Comparison of ENCODE assay signal across 29 cellular contexts in genomic region chr17:22516861-22517636, GRCh38.
"Had no signal": no experiment of that assay in that cellular context is flagged by ENCODE, and none has a peak within 500 bp of the region (broad histone marks: within the 10 kb centered on the region; RNA-seq: fewer than 3 reads in every experiment).

No MANE protein-coding gene starts in this region.

- H3K27ac ChIP-seq: cardiac muscle cell, WERI-Rb-1 had no signal

- DNase-seq: activated CD4-positive, alpha-beta T cell treated with anti-CD3 and anti-CD28 coated beads for 1 hour; activated CD4-positive, alpha-beta T cell treated with anti-CD3 and anti-CD28 coated beads, Interleukin-2, amount 10 ng/mL, durations not matched to agents 24 days and 14 days; activated CD4-positive, alpha-beta T cell treated with anti-CD3 and anti-CD28 coated beads, Interleukin-2, amount 50 U/mL, for 4 hours; activated CD4-positive, CD25-positive, alpha-beta regulatory T cell; activated CD8-positive, alpha-beta T cell treated with anti-CD3 and anti-CD28 coated beads for 36 hours; activated effector memory CD4-positive, alpha-beta T cell treated with anti-CD3 and anti-CD28 coated beads, Interleukin-2, amount 50 U/mL, for 16 hours; activated naive CD4-positive, alpha-beta T cell; activated naive CD4-positive, alpha-beta T cell treated with anti-CD3 and anti-CD28 coated beads, Interleukin-2, amount 50 U/mL, for 16 hours; activated naive CD8-positive, alpha-beta T cell treated with anti-CD3 and anti-CD28 coated beads for 36 hours; activated T-cell treated with anti-CD3 and anti-CD28 coated beads, Interleukin-2, amount 50 U/mL, for 1 hour; activated T-cell treated with anti-CD3 and anti-CD28 coated beads, Interleukin-2, amount 50 U/mL, for 72 hours; amniotic stem cell; aorta; NCI-H1092 treated with DMSO at 0.1 percent for 48 hours; NCI-H146; NCI-H187; NCI-H2029 treated with DMSO at 0.1 percent for 48 hours; NCI-H2107; NCI-H2171; NCI-H510A; NCI-H748 treated with DMSO at 0.1 percent for 48 hours; NK-92 treated with Interleukin-12 subunit alpha and Interleukin-12 subunit beta, amount 100 ng/mL, for 24 hours; Right ventricle myocardium superior; T-helper 1 cell; T-helper 2 cell; T1000; WERI-Rb-1 had no signal

- H3K4me3 ChIP-seq: cardiac muscle cell had no signal

- ATAC-seq: activated CD8-positive, alpha-beta T cell treated with anti-CD3 and anti-CD28 coated beads for 36 hours; activated T-cell treated with anti-CD3 and anti-CD28 coated beads, Interleukin-2, amount 50 U/mL, for 72 hours; activated T-helper 17 cell treated with anti-CD3 and anti-CD28 coated beads, Interleukin-2, amount 50 U/mL, for 72 hours had no signal
